1 cellular context compared by ENCODE assay signal in the genomic region with DNA sequence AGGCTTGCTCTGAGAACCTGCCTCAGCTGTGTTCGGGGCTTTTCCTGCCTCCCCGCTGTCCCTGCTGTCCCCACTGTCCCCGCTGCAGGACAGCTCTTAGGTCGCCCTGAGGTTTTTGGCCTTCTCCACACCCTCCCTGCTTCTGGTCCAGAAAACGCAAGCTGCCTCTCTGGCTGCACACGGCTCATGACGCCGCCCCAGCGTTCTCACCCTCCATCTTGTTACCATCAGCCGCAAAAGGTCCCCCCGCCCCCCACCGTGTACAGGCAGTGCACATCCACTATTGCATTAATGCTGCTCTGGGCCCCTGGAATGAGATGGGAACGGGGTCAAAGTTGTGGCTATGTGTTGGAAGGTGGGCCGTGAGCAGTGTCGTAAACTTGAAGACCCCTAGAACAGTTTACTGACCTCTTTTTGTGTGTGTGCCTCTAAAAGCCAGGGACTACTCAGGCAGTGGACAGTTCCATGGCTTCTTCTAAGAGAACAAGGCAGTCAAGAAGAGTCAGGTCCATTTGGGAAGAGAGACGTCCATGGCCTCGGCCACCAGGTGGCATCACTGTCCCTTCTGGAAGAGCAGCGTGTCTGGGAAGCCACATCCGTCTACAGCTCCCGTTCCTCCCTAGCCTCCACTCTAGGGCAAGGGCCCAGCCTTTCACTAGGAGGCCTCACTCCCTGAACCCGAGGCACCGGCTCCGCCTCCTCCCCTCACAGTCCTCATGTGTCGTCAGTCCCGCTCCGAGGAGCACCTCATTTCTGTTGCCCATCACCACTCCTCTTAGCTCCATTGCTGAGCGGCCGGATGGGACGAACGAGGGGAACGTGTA.
TF ChIP-seq lines count a peak whose summit lies in the region.

No MANE protein-coding gene starts in this region.

TF ChIP-seq in K562, 482 proteins besides CTCF, POLR2A, EP300 and RAD21 (continued from another document and continues in another):
- TF ChIP-seq, protein P1, sequence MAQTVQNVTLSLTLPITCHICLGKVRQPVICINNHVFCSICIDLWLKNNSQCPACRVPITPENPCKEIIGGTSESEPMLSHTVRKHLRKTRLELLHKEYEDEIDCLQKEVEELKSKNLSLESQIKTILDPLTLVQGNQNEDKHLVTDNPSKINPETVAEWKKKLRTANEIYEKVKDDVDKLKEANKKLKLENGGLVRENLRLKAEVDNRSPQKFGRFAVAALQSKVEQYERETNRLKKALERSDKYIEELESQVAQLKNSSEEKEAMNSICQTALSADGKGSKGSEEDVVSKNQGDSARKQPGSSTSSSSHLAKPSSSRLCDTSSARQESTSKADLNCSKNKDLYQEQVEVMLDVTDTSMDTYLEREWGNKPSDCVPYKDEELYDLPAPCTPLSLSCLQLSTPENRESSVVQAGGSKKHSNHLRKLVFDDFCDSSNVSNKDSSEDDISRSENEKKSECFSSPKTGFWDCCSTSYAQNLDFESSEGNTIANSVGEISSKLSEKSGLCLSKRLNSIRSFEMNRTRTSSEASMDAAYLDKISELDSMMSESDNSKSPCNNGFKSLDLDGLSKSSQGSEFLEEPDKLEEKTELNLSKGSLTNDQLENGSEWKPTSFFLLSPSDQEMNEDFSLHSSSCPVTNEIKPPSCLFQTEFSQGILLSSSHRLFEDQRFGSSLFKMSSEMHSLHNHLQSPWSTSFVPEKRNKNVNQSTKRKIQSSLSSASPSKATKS (CRISPR knock-in tag; IDR thresholded peaks at IDR 0.05) = no peak
- TF ChIP-seq, protein P2, sequence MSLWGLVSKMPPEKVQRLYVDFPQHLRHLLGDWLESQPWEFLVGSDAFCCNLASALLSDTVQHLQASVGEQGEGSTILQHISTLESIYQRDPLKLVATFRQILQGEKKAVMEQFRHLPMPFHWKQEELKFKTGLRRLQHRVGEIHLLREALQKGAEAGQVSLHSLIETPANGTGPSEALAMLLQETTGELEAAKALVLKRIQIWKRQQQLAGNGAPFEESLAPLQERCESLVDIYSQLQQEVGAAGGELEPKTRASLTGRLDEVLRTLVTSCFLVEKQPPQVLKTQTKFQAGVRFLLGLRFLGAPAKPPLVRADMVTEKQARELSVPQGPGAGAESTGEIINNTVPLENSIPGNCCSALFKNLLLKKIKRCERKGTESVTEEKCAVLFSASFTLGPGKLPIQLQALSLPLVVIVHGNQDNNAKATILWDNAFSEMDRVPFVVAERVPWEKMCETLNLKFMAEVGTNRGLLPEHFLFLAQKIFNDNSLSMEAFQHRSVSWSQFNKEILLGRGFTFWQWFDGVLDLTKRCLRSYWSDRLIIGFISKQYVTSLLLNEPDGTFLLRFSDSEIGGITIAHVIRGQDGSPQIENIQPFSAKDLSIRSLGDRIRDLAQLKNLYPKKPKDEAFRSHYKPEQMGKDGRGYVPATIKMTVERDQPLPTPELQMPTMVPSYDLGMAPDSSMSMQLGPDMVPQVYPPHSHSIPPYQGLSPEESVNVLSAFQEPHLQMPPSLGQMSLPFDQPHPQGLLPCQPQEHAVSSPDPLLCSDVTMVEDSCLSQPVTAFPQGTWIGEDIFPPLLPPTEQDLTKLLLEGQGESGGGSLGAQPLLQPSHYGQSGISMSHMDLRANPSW (CRISPR knock-in tag; IDR thresholded peaks at IDR 0.05) = no peak
- no peak for TF ChIP-seq ASH1L (IDR thresholded peaks at IDR 0.05; ENCODE audit: borderline replicate concordance, low read depth, partially characterized antibody)
- no peak for TF ChIP-seq JUN (IDR thresholded peaks at IDR 0.05; ENCODE audit: borderline replicate concordance, low read depth, low read length)
- peak; percentile 8; the same call in 1 of the 2 replicates for TF ChIP-seq JUN (CRISPR knock-in tag; IDR thresholded peaks at IDR 0.05; ENCODE audit: borderline replicate concordance)
- no peak for TF ChIP-seq ZKSCAN3 (CRISPR knock-in tag; IDR thresholded peaks at IDR 0.05)
- TF ChIP-seq ZBTB8A (IDR thresholded peaks at IDR 0.05; ENCODE audit: partially characterized antibody) = no peak
- no peak for TF ChIP-seq ZNF445 (CRISPR knock-in tag; IDR thresholded peaks at IDR 0.05; ENCODE audit: low read depth)
- peak; percentile 82 for TF ChIP-seq NBN (IDR thresholded peaks at IDR 0.05; ENCODE audit: low read depth)
- no peak for TF ChIP-seq FOXJ3 (CRISPR knock-in tag; IDR thresholded peaks at IDR 0.05)
- TF ChIP-seq PCBP1 (IDR thresholded peaks at IDR 0.05; ENCODE audit: low read depth, low read length, poor library complexity, severe bottlenecking) = no peak
- TF ChIP-seq, protein P3, sequence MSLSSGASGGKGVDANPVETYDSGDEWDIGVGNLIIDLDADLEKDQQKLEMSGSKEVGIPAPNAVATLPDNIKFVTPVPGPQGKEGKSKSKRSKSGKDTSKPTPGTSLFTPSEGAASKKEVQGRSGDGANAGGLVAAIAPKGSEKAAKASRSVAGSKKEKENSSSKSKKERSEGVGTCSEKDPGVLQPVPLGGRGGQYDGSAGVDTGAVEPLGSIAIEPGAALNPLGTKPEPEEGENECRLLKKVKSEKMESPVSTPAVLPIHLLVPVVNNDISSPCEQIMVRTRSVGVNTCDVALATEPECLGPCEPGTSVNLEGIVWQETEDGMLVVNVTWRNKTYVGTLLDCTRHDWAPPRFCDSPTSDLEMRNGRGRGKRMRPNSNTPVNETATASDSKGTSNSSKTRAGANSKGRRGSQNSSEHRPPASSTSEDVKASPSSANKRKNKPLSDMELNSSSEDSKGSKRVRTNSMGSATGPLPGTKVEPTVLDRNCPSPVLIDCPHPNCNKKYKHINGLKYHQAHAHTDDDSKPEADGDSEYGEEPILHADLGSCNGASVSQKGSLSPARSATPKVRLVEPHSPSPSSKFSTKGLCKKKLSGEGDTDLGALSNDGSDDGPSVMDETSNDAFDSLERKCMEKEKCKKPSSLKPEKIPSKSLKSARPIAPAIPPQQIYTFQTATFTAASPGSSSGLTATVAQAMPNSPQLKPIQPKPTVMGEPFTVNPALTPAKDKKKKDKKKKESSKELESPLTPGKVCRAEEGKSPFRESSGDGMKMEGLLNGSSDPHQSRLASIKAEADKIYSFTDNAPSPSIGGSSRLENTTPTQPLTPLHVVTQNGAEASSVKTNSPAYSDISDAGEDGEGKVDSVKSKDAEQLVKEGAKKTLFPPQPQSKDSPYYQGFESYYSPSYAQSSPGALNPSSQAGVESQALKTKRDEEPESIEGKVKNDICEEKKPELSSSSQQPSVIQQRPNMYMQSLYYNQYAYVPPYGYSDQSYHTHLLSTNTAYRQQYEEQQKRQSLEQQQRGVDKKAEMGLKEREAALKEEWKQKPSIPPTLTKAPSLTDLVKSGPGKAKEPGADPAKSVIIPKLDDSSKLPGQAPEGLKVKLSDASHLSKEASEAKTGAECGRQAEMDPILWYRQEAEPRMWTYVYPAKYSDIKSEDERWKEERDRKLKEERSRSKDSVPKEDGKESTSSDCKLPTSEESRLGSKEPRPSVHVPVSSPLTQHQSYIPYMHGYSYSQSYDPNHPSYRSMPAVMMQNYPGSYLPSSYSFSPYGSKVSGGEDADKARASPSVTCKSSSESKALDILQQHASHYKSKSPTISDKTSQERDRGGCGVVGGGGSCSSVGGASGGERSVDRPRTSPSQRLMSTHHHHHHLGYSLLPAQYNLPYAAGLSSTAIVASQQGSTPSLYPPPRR (CRISPR knock-in tag; IDR thresholded peaks at IDR 0.05; ENCODE audit: borderline replicate concordance) = no peak
- TF ChIP-seq PPARD (CRISPR knock-in tag; IDR thresholded peaks at IDR 0.05) = no peak
- no peak for TF ChIP-seq HOXB6 (CRISPR knock-in tag; IDR thresholded peaks at IDR 0.05; ENCODE audit: borderline replicate concordance)
- TF ChIP-seq MTA3 (IDR thresholded peaks at IDR 0.05; ENCODE audit: borderline replicate concordance) = peak; percentile 58; the same call in 1 of the 2 replicates
- TF ChIP-seq, protein P4, sequence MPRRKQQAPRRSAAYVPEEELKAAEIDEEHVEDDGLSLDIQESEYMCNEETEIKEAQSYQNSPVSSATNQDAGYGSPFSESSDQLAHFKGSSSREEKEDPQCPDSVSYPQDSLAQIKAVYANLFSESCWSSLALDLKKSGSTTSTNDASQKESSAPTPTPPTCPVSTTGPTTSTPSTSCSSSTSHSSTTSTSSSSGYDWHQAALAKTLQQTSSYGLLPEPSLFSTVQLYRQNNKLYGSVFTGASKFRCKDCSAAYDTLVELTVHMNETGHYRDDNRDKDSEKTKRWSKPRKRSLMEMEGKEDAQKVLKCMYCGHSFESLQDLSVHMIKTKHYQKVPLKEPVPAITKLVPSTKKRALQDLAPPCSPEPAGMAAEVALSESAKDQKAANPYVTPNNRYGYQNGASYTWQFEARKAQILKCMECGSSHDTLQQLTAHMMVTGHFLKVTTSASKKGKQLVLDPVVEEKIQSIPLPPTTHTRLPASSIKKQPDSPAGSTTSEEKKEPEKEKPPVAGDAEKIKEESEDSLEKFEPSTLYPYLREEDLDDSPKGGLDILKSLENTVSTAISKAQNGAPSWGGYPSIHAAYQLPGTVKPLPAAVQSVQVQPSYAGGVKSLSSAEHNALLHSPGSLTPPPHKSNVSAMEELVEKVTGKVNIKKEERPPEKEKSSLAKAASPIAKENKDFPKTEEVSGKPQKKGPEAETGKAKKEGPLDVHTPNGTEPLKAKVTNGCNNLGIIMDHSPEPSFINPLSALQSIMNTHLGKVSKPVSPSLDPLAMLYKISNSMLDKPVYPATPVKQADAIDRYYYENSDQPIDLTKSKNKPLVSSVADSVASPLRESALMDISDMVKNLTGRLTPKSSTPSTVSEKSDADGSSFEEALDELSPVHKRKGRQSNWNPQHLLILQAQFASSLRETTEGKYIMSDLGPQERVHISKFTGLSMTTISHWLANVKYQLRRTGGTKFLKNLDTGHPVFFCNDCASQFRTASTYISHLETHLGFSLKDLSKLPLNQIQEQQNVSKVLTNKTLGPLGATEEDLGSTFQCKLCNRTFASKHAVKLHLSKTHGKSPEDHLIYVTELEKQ (CRISPR knock-in tag; IDR thresholded peaks at IDR 0.05) = no peak
- no peak for TF ChIP-seq JUNB (CRISPR knock-in tag; conservative IDR thresholded peaks at IDR 0.05)
- TF ChIP-seq TOE1 (IDR thresholded peaks at IDR 0.05; ENCODE audit: borderline replicate concordance) = peak; percentile 63; the same call in 1 of the 2 replicates
- TF ChIP-seq TOE1 (CRISPR knock-in tag; IDR thresholded peaks at IDR 0.05; ENCODE audit: borderline replicate concordance, low read depth) = no peak
- TF ChIP-seq ZNF75A (CRISPR knock-in tag; IDR thresholded peaks at IDR 0.05) = no peak
- TF ChIP-seq RBFOX2 (IDR thresholded peaks at IDR 0.05; ENCODE audit: low read depth, low read length) = 0 out of 2 replicates have a peak, but pooled peaks have one; percentile 21
- TF ChIP-seq ZNF253 (CRISPR knock-in tag; conservative IDR thresholded peaks at IDR 0.05) = no peak
- TF ChIP-seq POU5F1 (IDR thresholded peaks at IDR 0.05; ENCODE audit: borderline replicate concordance, low read depth, low read length, partially characterized antibody) = no peak
- no peak for TF ChIP-seq GATA2 (CRISPR knock-in tag; IDR thresholded peaks at IDR 0.05)
- TF ChIP-seq U2AF1 (optimal IDR thresholded peaks at IDR 0.05; ENCODE audit: low read depth, low read length) = no peak
- peak; percentile 75 for TF ChIP-seq SMAD4 (CRISPR knock-in tag; conservative IDR thresholded peaks at IDR 0.05)
- TF ChIP-seq SLC30A9 (CRISPR knock-in tag; IDR thresholded peaks at IDR 0.05) = no peak
- no peak for TF ChIP-seq SUPT5H (IDR thresholded peaks at IDR 0.05)
- TF ChIP-seq CC2D1A (IDR thresholded peaks at IDR 0.05) = peak; percentile 85
- TF ChIP-seq, protein P5, sequence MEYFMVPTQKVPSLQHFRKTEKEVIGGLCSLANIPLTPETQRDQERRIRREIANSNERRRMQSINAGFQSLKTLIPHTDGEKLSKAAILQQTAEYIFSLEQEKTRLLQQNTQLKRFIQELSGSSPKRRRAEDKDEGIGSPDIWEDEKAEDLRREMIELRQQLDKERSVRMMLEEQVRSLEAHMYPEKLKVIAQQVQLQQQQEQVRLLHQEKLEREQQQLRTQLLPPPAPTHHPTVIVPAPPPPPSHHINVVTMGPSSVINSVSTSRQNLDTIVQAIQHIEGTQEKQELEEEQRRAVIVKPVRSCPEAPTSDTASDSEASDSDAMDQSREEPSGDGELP (CRISPR knock-in tag; IDR thresholded peaks at IDR 0.05; ENCODE audit: borderline replicate concordance) = peak; percentile 60; the same call in 1 of the 2 replicates
- TF ChIP-seq, protein P6, sequence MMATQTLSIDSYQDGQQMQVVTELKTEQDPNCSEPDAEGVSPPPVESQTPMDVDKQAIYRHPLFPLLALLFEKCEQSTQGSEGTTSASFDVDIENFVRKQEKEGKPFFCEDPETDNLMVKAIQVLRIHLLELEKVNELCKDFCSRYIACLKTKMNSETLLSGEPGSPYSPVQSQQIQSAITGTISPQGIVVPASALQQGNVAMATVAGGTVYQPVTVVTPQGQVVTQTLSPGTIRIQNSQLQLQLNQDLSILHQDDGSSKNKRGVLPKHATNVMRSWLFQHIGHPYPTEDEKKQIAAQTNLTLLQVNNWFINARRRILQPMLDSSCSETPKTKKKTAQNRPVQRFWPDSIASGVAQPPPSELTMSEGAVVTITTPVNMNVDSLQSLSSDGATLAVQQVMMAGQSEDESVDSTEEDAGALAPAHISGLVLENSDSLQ (IDR thresholded peaks at IDR 0.05) = no peak
- no peak for TF ChIP-seq MAFK (IDR thresholded peaks at IDR 0.05; ENCODE audit: low read length)
- TF ChIP-seq ZNF695 (CRISPR knock-in tag; IDR thresholded peaks at IDR 0.05) = no peak
- TF ChIP-seq LCOR (CRISPR knock-in tag; IDR thresholded peaks at IDR 0.05) = no peak
- TF ChIP-seq PRMT5 (CRISPR knock-in tag; IDR thresholded peaks at IDR 0.05) = no peak
- 0 out of 2 replicates have a peak, but pooled peaks have one; percentile 36 for TF ChIP-seq SPI1 (IDR thresholded peaks at IDR 0.05; ENCODE audit: borderline replicate concordance, low read depth, low read length)
- TF ChIP-seq RHOXF2B (CRISPR knock-in tag; conservative IDR thresholded peaks at IDR 0.05) = no peak
- no peak for TF ChIP-seq ETS2 (tag; IDR thresholded peaks at IDR 0.05; ENCODE audit: borderline replicate concordance, poor library complexity, severe bottlenecking)
- no peak for TF ChIP-seq SIRT6 (IDR thresholded peaks at IDR 0.05; ENCODE audit: low read depth, low read length)
- TF ChIP-seq ZNF41 (CRISPR knock-in tag; conservative IDR thresholded peaks at IDR 0.05) = no peak
- no peak for TF ChIP-seq PHTF2 (CRISPR knock-in tag; IDR thresholded peaks at IDR 0.05)
- TF ChIP-seq, protein P7, sequence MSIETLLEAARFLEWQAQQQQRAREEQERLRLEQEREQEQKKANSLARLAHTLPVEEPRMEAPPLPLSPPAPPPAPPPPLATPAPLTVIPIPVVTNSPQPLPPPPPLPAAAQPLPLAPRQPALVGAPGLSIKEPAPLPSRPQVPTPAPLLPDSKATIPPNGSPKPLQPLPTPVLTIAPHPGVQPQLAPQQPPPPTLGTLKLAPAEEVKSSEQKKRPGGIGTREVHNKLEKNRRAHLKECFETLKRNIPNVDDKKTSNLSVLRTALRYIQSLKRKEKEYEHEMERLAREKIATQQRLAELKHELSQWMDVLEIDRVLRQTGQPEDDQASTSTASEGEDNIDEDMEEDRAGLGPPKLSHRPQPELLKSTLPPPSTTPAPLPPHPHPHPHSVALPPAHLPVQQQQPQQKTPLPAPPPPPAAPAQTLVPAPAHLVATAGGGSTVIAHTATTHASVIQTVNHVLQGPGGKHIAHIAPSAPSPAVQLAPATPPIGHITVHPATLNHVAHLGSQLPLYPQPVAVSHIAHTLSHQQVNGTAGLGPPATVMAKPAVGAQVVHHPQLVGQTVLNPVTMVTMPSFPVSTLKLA (conservative IDR thresholded peaks at IDR 0.05) = no peak
- TF ChIP-seq SMARCC2 (IDR thresholded peaks at IDR 0.05; ENCODE audit: low read depth) = no peak
